25 cellular contexts compared by ENCODE assay signal in the genomic region with DNA sequence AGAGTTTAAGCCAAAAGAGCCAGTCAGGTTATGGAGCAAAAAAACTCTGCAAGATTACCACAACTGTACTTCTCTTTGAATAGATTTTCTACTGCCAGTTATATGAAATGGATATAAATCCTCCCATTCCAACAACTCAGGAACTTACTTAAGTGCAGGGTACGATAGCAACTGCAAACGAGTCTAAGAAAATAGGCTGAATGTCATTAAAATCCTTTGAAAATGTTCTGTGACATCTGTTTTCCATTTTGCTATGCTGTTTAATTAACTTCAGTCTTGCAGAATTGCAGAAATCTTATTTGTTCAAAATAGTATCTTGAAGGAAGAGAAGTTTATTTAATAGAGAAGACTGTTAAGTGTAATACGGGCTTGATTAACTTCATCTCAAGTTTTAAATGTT.
"Had no signal": no experiment of that assay in that cellular context is flagged by ENCODE, and none has a peak within 500 bp of the region (broad histone marks: within the 10 kb centered on the region; RNA-seq: fewer than 3 reads in every experiment).

No MANE protein-coding gene starts in this region.

- H3K36me3 ChIP-seq: ascending aorta had no signal

- DNase-seq: activated B cell treated with CpG ODN at 0.5 μM for 24 hours; activated CD4-positive, alpha-beta T cell treated with anti-CD3 and anti-CD28 coated beads for 1 hour; activated CD4-positive, alpha-beta T cell treated with anti-CD3 and anti-CD28 coated beads, Interleukin-2, amount 10 ng/mL, durations not matched to agents 24 days and 14 days; activated CD4-positive, alpha-beta T cell treated with anti-CD3 and anti-CD28 coated beads, Interleukin-2, amount 50 U/mL, for 48 hours; activated CD8-positive, alpha-beta memory T cell treated with anti-CD3 and anti-CD28 coated beads, Interleukin-2, amount 10 ng/mL, durations not matched to agents 7 days and 5 days; activated effector memory CD4-positive, alpha-beta T cell treated with Interleukin-2 at 50 U/mL for 16 hours; activated naive CD4-positive, alpha-beta T cell treated with Interleukin-2 at 50 U/mL for 16 hours; activated naive CD8-positive, alpha-beta T cell treated with anti-CD3 and anti-CD28 coated beads, Interleukin-2, amount 50 U/mL, for 24 hours; activated T-cell treated with anti-CD3 and anti-CD28 coated beads, Interleukin-2, amount 50 U/mL, for 24 hours; amniotic stem cell; NCI-H1092; NCI-H1417; NCI-H1694; NCI-H2029; NCI-H345; NCI-H510A; NCI-H526 treated with DMSO at 0.1 percent for 48 hours; NCI-H82; RPMI8226 had no signal

- H3K4me1 Mint-ChIP-seq: activated B cell treated with CpG ODN at 0.5 μM for 24 hours; activated CD4-positive, alpha-beta T cell treated with anti-CD3 and anti-CD28 coated beads, Interleukin-2, amount 10 ng/mL, durations not matched to agents 24 days and 14 days; activated CD8-positive, alpha-beta memory T cell treated with anti-CD3 and anti-CD28 coated beads, Interleukin-2, amount 10 ng/mL, durations not matched to agents 7 days and 5 days; activated naive CD8-positive, alpha-beta T cell treated with anti-CD3 and anti-CD28 coated beads, Interleukin-2, amount 50 U/mL, for 24 hours had no signal

- H3K9ac ChIP-seq: KMS-11 had no signal

- H3K9me3 Mint-ChIP-seq: activated B cell treated with CpG ODN at 0.5 μM for 24 hours; activated CD4-positive, alpha-beta T cell treated with anti-CD3 and anti-CD28 coated beads, Interleukin-2, amount 10 ng/mL, durations not matched to agents 24 days and 14 days; activated naive CD4-positive, alpha-beta T cell treated with anti-CD3 and anti-CD28 coated beads, Interleukin-2, amount 50 U/mL, for 72 hours; activated naive CD8-positive, alpha-beta T cell treated with anti-CD3 and anti-CD28 coated beads, Interleukin-2, amount 50 U/mL, for 24 hours; activated T-cell treated with anti-CD3 and anti-CD28 coated beads, Interleukin-2, amount 50 U/mL, for 24 hours; activated T-helper 1 cell treated with anti-CD3 and anti-CD28 coated beads, Interleukin-12 subunit alpha, Interleukin-12 subunit beta, Interleukin-2, Interleukin-4 antibody, amounts not matched to agents 30 ng/mL and 10 ng/mL and 1 ng/mL, durations not matched to agents 14 hours and 24 hours and 36 hours; brain; T-helper 1 cell treated with Interleukin-12 subunit alpha and Interleukin-12 subunit beta and Interleukin-4 antibody, amounts not matched to agents 30 μg/mL and 1 μg/mL, for 36 hours had no signal

- H3K4me3 Mint-ChIP-seq: activated B cell treated with CpG ODN at 0.5 μM for 24 hours; activated CD4-positive, alpha-beta T cell treated with anti-CD3 and anti-CD28 coated beads, Interleukin-2, amount 10 ng/mL, durations not matched to agents 24 days and 14 days; activated CD8-positive, alpha-beta memory T cell treated with anti-CD3 and anti-CD28 coated beads, Interleukin-2, amount 10 ng/mL, durations not matched to agents 7 days and 5 days; activated naive CD8-positive, alpha-beta T cell treated with anti-CD3 and anti-CD28 coated beads, Interleukin-2, amount 50 U/mL, for 24 hours; activated T-cell treated with anti-CD3 and anti-CD28 coated beads, Interleukin-2, amount 50 U/mL, for 24 hours; activated T-helper 1 cell treated with anti-CD3 and anti-CD28 coated beads, Interleukin-12 subunit alpha, Interleukin-12 subunit beta, Interleukin-2, Interleukin-4 antibody, amounts not matched to agents 30 ng/mL and 10 ng/mL and 1 ng/mL, durations not matched to agents 14 hours and 24 hours and 36 hours; brain; T-helper 1 cell treated with Interleukin-12 subunit alpha and Interleukin-12 subunit beta and Interleukin-4 antibody, amounts not matched to agents 30 μg/mL and 1 μg/mL, for 36 hours had no signal

- H3K27ac Mint-ChIP-seq: activated B cell treated with CpG ODN at 0.5 μM for 24 hours; activated CD4-positive, alpha-beta T cell treated with anti-CD3 and anti-CD28 coated beads, Interleukin-2, amount 10 ng/mL, durations not matched to agents 24 days and 14 days; activated CD8-positive, alpha-beta memory T cell treated with anti-CD3 and anti-CD28 coated beads, Interleukin-2, amount 10 ng/mL, durations not matched to agents 7 days and 5 days; activated naive CD4-positive, alpha-beta T cell treated with anti-CD3 and anti-CD28 coated beads, Interleukin-2, amount 50 U/mL, for 72 hours; activated naive CD8-positive, alpha-beta T cell treated with anti-CD3 and anti-CD28 coated beads, Interleukin-2, amount 50 U/mL, for 24 hours; activated T-cell treated with anti-CD3 and anti-CD28 coated beads, Interleukin-2, amount 50 U/mL, for 24 hours; activated T-helper 1 cell treated with anti-CD3 and anti-CD28 coated beads, Interleukin-12 subunit alpha, Interleukin-12 subunit beta, Interleukin-2, Interleukin-4 antibody, amounts not matched to agents 30 ng/mL and 10 ng/mL and 1 ng/mL, durations not matched to agents 14 hours and 24 hours and 36 hours; brain; T-helper 1 cell treated with Interleukin-12 subunit alpha and Interleukin-12 subunit beta and Interleukin-4 antibody, amounts not matched to agents 30 μg/mL and 1 μg/mL, for 36 hours had no signal

- H3K27me3 ChIP-seq: ascending aorta had no signal

- H3K27me3 Mint-ChIP-seq: activated B cell treated with CpG ODN at 0.5 μM for 24 hours, brain had no signal

- H3K27ac ChIP-seq: ascending aorta, KMS-11 had no signal

- H3K36me3 Mint-ChIP-seq: activated CD8-positive, alpha-beta memory T cell treated with anti-CD3 and anti-CD28 coated beads, Interleukin-2, amount 10 ng/mL, durations not matched to agents 7 days and 5 days; activated naive CD4-positive, alpha-beta T cell treated with anti-CD3 and anti-CD28 coated beads, Interleukin-2, amount 50 U/mL, for 72 hours; brain had no signal

- H3K4me3 ChIP-seq: ascending aorta had no signal

- H3K9me3 ChIP-seq: ascending aorta had no signal
